Comparison of ENCODE assay signal across 14 cellular contexts in genomic region chr16:70656712-70657263, GRCh38. TPM values are rescaled to one million over a fixed set of nuclear protein-coding genes. Genes with fewer than 3 reads are reported as not detected.
"Had no signal": no experiment of that assay in that cellular context is flagged by ENCODE, and none has a peak within 500 bp of the region (broad histone marks: within the 10 kb centered on the region; RNA-seq: fewer than 3 reads in every experiment).

No MANE protein-coding gene starts in this region.

- H3K27me3 ChIP-seq: body of pancreas had no signal

- H3K4me3 ChIP-seq: body of pancreas, mucosa of descending colon had no signal

- H3K9me3 ChIP-seq: body of pancreas, mucosa of descending colon had no signal

- ATAC-seq: body of pancreas; esophagus mucosa; mucosa of descending colon; naive thymus-derived CD8-positive, alpha-beta T cell; stimulated activated naive CD8-positive, alpha-beta T cell treated with anti-CD3 and anti-CD28 coated beads, Interleukin-15, amount 100 ng/mL, for 72 hours had no signal

- H3K27ac ChIP-seq: body of pancreas had no signal

- DNase-seq: activated CD4-positive, alpha-beta T cell treated with anti-CD3 and anti-CD28 coated beads, Interleukin-2, amount 10 ng/mL, durations not matched to agents 24 days and 14 days; activated CD8-positive, alpha-beta memory T cell treated with anti-CD3 and anti-CD28 coated beads for 24 hours; activated naive CD4-positive, alpha-beta T cell treated with anti-CD3 and anti-CD28 coated beads, Interleukin-2, amount 10 ng/mL, durations not matched to agents 7 days and 5 days; body of pancreas; cerebellar nuclear complex; dermis blood vessel endothelial cell; hippocampal formation; mucosa of descending colon; naive thymus-derived CD8-positive, alpha-beta T cell; nucleus accumbens; stimulated activated CD4-positive, alpha-beta T cell treated with anti-CD3 and anti-CD28 coated beads, Interleukin-4, amount 100 ng/mL, for 24 hours; stimulated activated naive CD8-positive, alpha-beta T cell treated with anti-CD3 and anti-CD28 coated beads, Interleukin-15, amount 100 ng/mL, for 72 hours; T-helper 1 cell had no signal

RNA-seq across cellular contexts. Expression of gene IL34, which starts 10.4 kb away (rescaled TPM):
- polyA plus RNA-seq: naive thymus-derived CD8-positive, alpha-beta T cell had no signal
